Comparison of ENCODE assay signal across 36 cellular contexts in genomic region chr17:31477417-31478055, GRCh38.
"Had no signal": no experiment of that assay in that cellular context is flagged by ENCODE, and none has a peak within 500 bp of the region (broad histone marks: within the 10 kb centered on the region; RNA-seq: fewer than 3 reads in every experiment).

No MANE protein-coding gene starts in this region.

- FAIRE-seq: astrocyte, bronchial epithelial cell, RCC 7860 had no signal

- H3K27ac ChIP-seq: PC-9, RWPE1, VCaP had no signal

- DNase-seq: activated B cell treated with CpG ODN at 0.5 μM for 24 hours; activated CD4-positive, alpha-beta memory T cell treated with anti-CD3 and anti-CD28 coated beads, Interleukin-2, amount 10 ng/mL, durations not matched to agents 7 days and 5 days; activated CD4-positive, alpha-beta T cell treated with anti-CD3 and anti-CD28 coated beads for 4 hours; activated CD4-positive, alpha-beta T cell treated with anti-CD3 and anti-CD28 coated beads, Interleukin-2, amount 50 U/mL, for 1 hour; activated CD4-positive, CD25-positive, alpha-beta regulatory T cell treated with anti-CD3 and anti-CD28 coated beads, Interleukin-2, amount 50 U/mL, for 72 hours; activated CD8-positive, alpha-beta memory T cell treated with anti-CD3 and anti-CD28 coated beads for 24 hours; activated CD8-positive, alpha-beta memory T cell treated with anti-CD3 and anti-CD28 coated beads, Interleukin-2, amount 10 ng/mL, durations not matched to agents 7 days and 5 days; activated CD8-positive, alpha-beta memory T cell treated with anti-CD3 and anti-CD28 coated beads, Interleukin-2, amount 50 U/mL, for 48 hours; activated effector memory CD4-positive, alpha-beta T cell treated with Interleukin-2 at 50 U/mL for 16 hours; activated naive CD4-positive, alpha-beta T cell treated with anti-CD3 and anti-CD28 coated beads, Interleukin-2, amount 10 ng/mL, durations not matched to agents 7 days and 5 days; activated naive CD8-positive, alpha-beta T cell treated with anti-CD3 and anti-CD28 coated beads, Interleukin-2, amount 10 ng/mL, durations not matched to agents 7 days and 5 days; activated T-cell treated with anti-CD3 and anti-CD28 coated beads, Interleukin-2, amount 50 U/mL, for 48 hours; cerebellar nuclear complex; Kasumi-1; KG1; MG63; NCI-H1048; NCI-H1105 treated with DMSO at 0.1 percent for 48 hours; NCI-H1436; NCI-H1694; NCI-H1930; NCI-H2081 treated with DMSO at 0.1 percent for 48 hours; NCI-H510A; NCI-H526; NCI-H748 treated with DMSO at 0.1 percent for 48 hours; Right ventricle myocardium superior; SW 1271; T-helper 1 cell; T-helper 2 cell; T-helper 9 cell had no signal

- H3K4me2 ChIP-seq: PC-9 had no signal

- H3K9me3 ChIP-seq: MG63 had no signal

- ATAC-seq: activated CD8-positive, alpha-beta memory T cell treated with anti-CD3 and anti-CD28 coated beads, Interleukin-2, amount 10 ng/mL, durations not matched to agents 7 days and 5 days had no signal

- H2AFZ ChIP-seq: PC-9 had no signal

- H3K4me3 ChIP-seq: MG63, PC-9 had no signal

- H3K36me3 ChIP-seq: MG63 had no signal
